14 cellular contexts compared by ENCODE assay signal in the genomic region with DNA sequence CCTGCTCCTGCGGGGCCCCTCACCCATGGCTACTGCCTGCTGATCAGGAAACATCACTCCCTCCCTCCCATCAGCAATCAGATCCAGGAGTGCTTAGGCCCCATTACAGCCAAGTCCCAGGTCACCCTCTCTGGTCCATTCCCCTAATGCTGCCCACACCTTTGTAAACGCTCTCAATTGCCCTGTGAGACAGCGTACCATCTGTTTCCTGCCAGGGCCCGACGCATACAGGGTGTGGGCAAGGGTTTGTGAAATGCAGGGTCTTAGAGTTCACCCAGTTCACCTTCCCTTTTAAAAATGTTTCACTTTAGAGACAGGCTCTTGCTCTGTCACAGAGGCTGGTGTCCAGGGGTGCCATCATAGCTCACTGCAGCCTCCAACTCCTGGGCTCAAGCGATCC. TPM values are rescaled to one million over a fixed set of nuclear protein-coding genes. Genes with fewer than 3 reads are reported as not detected.
A peak's percentile ranks its signal among the peaks of the same experiment; 100 is the strongest.
DNase-seq lines count a peak whose midpoint lies in the region; ATAC-seq and TF ChIP-seq lines count a peak whose summit lies in the region.
"Not testable (repeated sequence)": the region's sequence is repeated elsewhere in the genome, so short reads cannot be mapped to it uniquely, and the experiment has no call there.
"Had no signal": no experiment of that assay in that cellular context is flagged by ENCODE, and none has a peak within 500 bp of the region (broad histone marks: within the 10 kb centered on the region; RNA-seq: fewer than 3 reads in every experiment).

No MANE protein-coding gene starts in this region.

- H3K9me3 ChIP-seq in BLaER1; naive thymus-derived CD4-positive, alpha-beta T cell (ENCODE audit: control insufficient read depth in 2 of 3, low read length in 3 of 3): not testable (repeated sequence)

- not testable (repeated sequence) for H3K4me1 Mint-ChIP-seq in activated CD4-positive, alpha-beta T cell treated with anti-CD3 and anti-CD28 coated beads, Interleukin-2, amount 10 ng/mL, durations not matched to agents 24 days and 14 days; naive thymus-derived CD4-positive, alpha-beta T cell

- H3K36me3 ChIP-seq in BLaER1; naive thymus-derived CD4-positive, alpha-beta T cell (ENCODE audit: control insufficient read depth in 2 of 3, insufficient read depth in 3 of 3, low read length in 3 of 3): not testable (repeated sequence)

- H3K27ac Mint-ChIP-seq in activated CD4-positive, alpha-beta T cell treated with anti-CD3 and anti-CD28 coated beads, Interleukin-2, amount 10 ng/mL, durations not matched to agents 24 days and 14 days; naive thymus-derived CD4-positive, alpha-beta T cell: not testable (repeated sequence)

- POLR2A ChIA-PET in naive thymus-derived CD4-positive, alpha-beta T cell (lab: Charles Lee) = not testable (repeated sequence)

- H3K4me1 ChIP-seq in BLaER1; naive thymus-derived CD4-positive, alpha-beta T cell (ENCODE audit: control insufficient read depth in 2 of 2, insufficient read depth in 2 of 2, low read length in 2 of 2): not testable (repeated sequence)

- not testable (repeated sequence) for H3K9me3 Mint-ChIP-seq in activated CD4-positive, alpha-beta T cell treated with anti-CD3 and anti-CD28 coated beads, Interleukin-2, amount 10 ng/mL, durations not matched to agents 24 days and 14 days; naive thymus-derived CD4-positive, alpha-beta T cell

- TF ChIP-seq POLR2A in NB4 (IDR thresholded peaks at IDR 0.05; ENCODE audit: extremely low read depth, insufficient read length) = not testable (repeated sequence)

- CTCF ChIA-PET in naive thymus-derived CD4-positive, alpha-beta T cell (lab: Charles Lee) = not testable (repeated sequence)

- peak overlapping the region; percentile 73 for H3K4me2 ChIP-seq in BLaER1

- TF ChIP-seq CTCF in NB4 (IDR thresholded peaks at IDR 0.05; ENCODE audit: low read depth, low read length); epithelial cell of esophagus (IDR thresholded peaks at IDR 0.05; ENCODE audit: insufficient read depth, low read depth, low read length, missing control alignments): not testable (repeated sequence)

- H3K4me3 ChIP-seq in BLaER1; NB4 (ENCODE audit: low read depth, low read length); epithelial cell of esophagus (ENCODE audit: low read length); naive thymus-derived CD4-positive, alpha-beta T cell (ENCODE audit: low read length): not testable (repeated sequence)

- not testable (repeated sequence) for H3K27me3 Mint-ChIP-seq in activated CD4-positive, alpha-beta T cell treated with anti-CD3 and anti-CD28 coated beads, Interleukin-2, amount 10 ng/mL, durations not matched to agents 24 days and 14 days; naive thymus-derived CD4-positive, alpha-beta T cell

- H3K27me3 ChIP-seq in BLaER1; naive thymus-derived CD4-positive, alpha-beta T cell (ENCODE audit: control insufficient read depth in 2 of 2, insufficient read depth in 2 of 2, low read length in 2 of 2): not testable (repeated sequence)

- H4K20me1 ChIP-seq in BLaER1 = not testable (repeated sequence)

- H3K27ac ChIP-seq in BLaER1 = peak overlapping the region; percentile 79
- H3K27ac ChIP-seq in naive thymus-derived CD4-positive, alpha-beta T cell (ENCODE audit: low read depth, low read length) = not testable (repeated sequence)

- DNase-seq in EL = peak; percentile 2
- DNase-seq in NB4 (ENCODE audit: low read depth) = peak; percentile 0
- DNase-seq in activated CD4-positive, alpha-beta T cell treated with anti-CD3 and anti-CD28 coated beads, Interleukin-2, amount 10 ng/mL, durations not matched to agents 24 days and 14 days = peak; percentile 51
- DNase-seq in epithelial cell of esophagus (ENCODE audit: low read depth) = peak; percentile 0
- peak; percentile 3 to 7 for DNase-seq in lung microvascular endothelial cell (ENCODE audit: low read depth in 2 of 2)
- DNase-seq in naive thymus-derived CD4-positive, alpha-beta T cell = not testable (repeated sequence)

- intact Hi-C loops in activated CD4-positive, alpha-beta T cell treated with anti-CD3 and anti-CD28 coated beads, Interleukin-2, amount 10 ng/mL, durations not matched to agents 24 days and 14 days (cut with micrococcal nuclease); naive thymus-derived CD4-positive, alpha-beta T cell (cut with micrococcal nuclease): not testable (repeated sequence)

- H3K36me3 Mint-ChIP-seq in activated CD4-positive, alpha-beta T cell treated with anti-CD3 and anti-CD28 coated beads, Interleukin-2, amount 10 ng/mL, durations not matched to agents 24 days and 14 days (ENCODE audit: low read depth); naive thymus-derived CD4-positive, alpha-beta T cell: not testable (repeated sequence)

- peak; percentile 16 for ATAC-seq in naive thymus-derived CD4-positive, alpha-beta T cell

- not testable (repeated sequence) for H3K9ac ChIP-seq in BLaER1

- H3K4me3 Mint-ChIP-seq in activated CD4-positive, alpha-beta T cell treated with anti-CD3 and anti-CD28 coated beads, Interleukin-2, amount 10 ng/mL, durations not matched to agents 24 days and 14 days; naive thymus-derived CD4-positive, alpha-beta T cell: not testable (repeated sequence)

RNA-seq across cellular contexts. Expression of gene UPK3BL2, which starts 8.3 kb away (rescaled TPM):
- total RNA-seq in activated CD4-positive, alpha-beta T cell treated with anti-CD3 and anti-CD28 coated beads, Interleukin-2, amount 10 ng/mL, durations not matched to agents 24 days and 14 days = 14.1 and 19.2 TPM in 2 replicates
- 0.22 and 2.6 TPM in 2 replicates for total RNA-seq in lung microvascular endothelial cell
- total RNA-seq in naive thymus-derived CD4-positive, alpha-beta T cell = 10 to 100 TPM; 22.8 to 85.3 (median 64.6) TPM
- polyA plus RNA-seq in naive thymus-derived CD4-positive, alpha-beta T cell = 1 to 10 TPM; 3.4 to 6.7 TPM
- total RNA-seq: G401 had no signal

RNA-seq across cellular contexts. Expression of gene SPDYE2, which starts 15.8 kb away (rescaled TPM):
- total RNA-seq in activated CD4-positive, alpha-beta T cell treated with anti-CD3 and anti-CD28 coated beads, Interleukin-2, amount 10 ng/mL, durations not matched to agents 24 days and 14 days = 0.19 TPM in 1 of 2 replicates, not detected in the other
- total RNA-seq in lung microvascular endothelial cell = not detected in 2 replicates
- 1 to 10 TPM in 1 of 5 experiments, under 1 TPM in 3, not detected in 1; 0.29 to 1.1 (median 0.32) TPM for total RNA-seq in naive thymus-derived CD4-positive, alpha-beta T cell
- polyA plus RNA-seq in naive thymus-derived CD4-positive, alpha-beta T cell = under 1 TPM; 0.33 to 0.35 TPM
- total RNA-seq: Calu3, Daoy, G401, GM23338, H4, H9 had no signal
- polyA plus RNA-seq: AG04450 had no signal

RNA-seq across cellular contexts. Expression of gene RASA4B, which starts 17.6 kb away (rescaled TPM):
- total RNA-seq in activated CD4-positive, alpha-beta T cell treated with anti-CD3 and anti-CD28 coated beads, Interleukin-2, amount 10 ng/mL, durations not matched to agents 24 days and 14 days = 27.1 and 28.6 TPM in 2 replicates
- 1.4 and 1.7 TPM in 2 replicates for total RNA-seq in lung microvascular endothelial cell
- total RNA-seq in naive thymus-derived CD4-positive, alpha-beta T cell = 10 to 100 TPM; 16.6 to 36.3 (median 24.0) TPM
- 10 to 100 TPM; 11.3 to 15.9 TPM for polyA plus RNA-seq in naive thymus-derived CD4-positive, alpha-beta T cell
- total RNA-seq: Daoy had no signal

RNA-seq across cellular contexts. Expression of gene POLR2J3, which starts 37.2 kb away (rescaled TPM):
- 49.3 and 50.9 TPM in 2 replicates for total RNA-seq in activated CD4-positive, alpha-beta T cell treated with anti-CD3 and anti-CD28 coated beads, Interleukin-2, amount 10 ng/mL, durations not matched to agents 24 days and 14 days
- total RNA-seq in lung microvascular endothelial cell = 13.3 and 26.8 TPM in 2 replicates
- total RNA-seq in naive thymus-derived CD4-positive, alpha-beta T cell = 100 to 1,000 TPM in 4 of 5 experiments, 10 to 100 TPM in 1; 70.8 to 142 (median 113) TPM
- polyA plus RNA-seq in naive thymus-derived CD4-positive, alpha-beta T cell = 10 to 100 TPM; 27.3 to 33.0 TPM

RNA-seq across cellular contexts. Expression of gene POLR2J, which starts 56.5 kb away (rescaled TPM):
- total RNA-seq in activated CD4-positive, alpha-beta T cell treated with anti-CD3 and anti-CD28 coated beads, Interleukin-2, amount 10 ng/mL, durations not matched to agents 24 days and 14 days = 46.8 and 50.8 TPM in 2 replicates
- 26.8 and 32.5 TPM in 2 replicates for total RNA-seq in lung microvascular endothelial cell
- total RNA-seq in naive thymus-derived CD4-positive, alpha-beta T cell = 10 to 100 TPM; 36.9 to 47.7 (median 41.3) TPM
- 100 to 1,000 TPM in 1 of 2 donors, 10 to 100 TPM in 1; 64.2 to 109 TPM for polyA plus RNA-seq in naive thymus-derived CD4-positive, alpha-beta T cell
